Comparison of ENCODE assay signal across 8 cellular contexts in genomic region chrX:100731441-100732281, GRCh38. TPM values are rescaled to one million over a fixed set of nuclear protein-coding genes. Genes with fewer than 3 reads are reported as not detected.
DNase-seq lines count a peak whose midpoint lies in the region; ATAC-seq and TF ChIP-seq lines count a peak whose summit lies in the region.

SYTL4 (minus strand) TSS chrX:100732121; CDS start chrX:100702037, 30,084 bp downstream.

- no peaks in the 10 kb centered on the region for H3K36me3 ChIP-seq in lung (ENCODE audit: control insufficient read depth in 2 of 2, insufficient read depth in 2 of 2, low read length in 2 of 2)
- H3K36me3 ChIP-seq in upper lobe of left lung, result no peaks in the 10 kb centered on the region

- H3K4me3 Mint-ChIP-seq in effector memory CD8-positive, alpha-beta T cell, result peak within 1 kb of the TSS in 1 of 2 donors; percentile 52

- peak within 1 kb of the TSS in 1 of 2 donors; percentile 37 for H3K27ac ChIP-seq in lung (ENCODE audit: low read depth in 1 of 2, low read length in 1 of 2)
- H3K27ac ChIP-seq in upper lobe of left lung, result peak within 1 kb of the TSS; percentile 44 to 83 (median 80)

- H3K4me1 Mint-ChIP-seq in effector memory CD8-positive, alpha-beta T cell (ENCODE audit: low read depth in 2 of 2), result no peaks in the 10 kb centered on the region

- ATAC-seq in lung (ENCODE audit: insufficient read depth, low FRiP score), result peak; percentile 42
- peak; percentile 58 to 88 for ATAC-seq in upper lobe of left lung (ENCODE audit: low FRiP score in 2 of 2)
- no peak for ATAC-seq in effector memory CD8-positive, alpha-beta T cell (replicated peaks)

- DNase-seq in AG10803 (ENCODE audit: low read depth) (no peak), HuH-7 (ENCODE audit: low spot score) (peak; percentile 40), dermis microvascular lymphatic vessel endothelial cell (ENCODE audit: low read depth in 2 of 2) (peak in 1 of 2 donors; percentile 61), lung (ENCODE audit: low spot score) (no peak), upper lobe of left lung (peak; percentile 25 to 87), activated gamma-delta T cell (lab: John Stamatoyannopoulos, UW) (no peak), NCI-H128 (lab: John Stamatoyannopoulos, UW; ENCODE audit: unreplicated experiment) (no peak)
- no peak for DNase-seq in effector memory CD8-positive, alpha-beta T cell

- TF ChIP-seq POLR2A in upper lobe of left lung (IDR thresholded peaks at IDR 0.05), result no peak

- TF ChIP-seq CTCF in AG10803 (conservative IDR thresholded peaks at IDR 0.05; ENCODE audit: low read length), result no peak
- TF ChIP-seq CTCF in lung (IDR thresholded peaks at IDR 0.05; ENCODE audit: control extremely low read depth, extremely low read depth), result no peak
- no peak for TF ChIP-seq CTCF in upper lobe of left lung (IDR thresholded peaks at IDR 0.05)

- H3K27me3 ChIP-seq in lung (ENCODE audit: control insufficient read depth, insufficient read depth) (no peaks in the 10 kb centered on the region), upper lobe of left lung (peaks cover 0 to 10% (median 0%) of the 10 kb centered on the region in 4 donors)

- no peak within 1 kb of the TSS for H3K27ac Mint-ChIP-seq in effector memory CD8-positive, alpha-beta T cell

- no peaks in the 10 kb centered on the region for H3K9me3 ChIP-seq in lung (ENCODE audit: control insufficient read depth in 2 of 2, insufficient read depth in 1 of 2, low read length in 1 of 2)
- no peaks in the 10 kb centered on the region for H3K9me3 ChIP-seq in upper lobe of left lung

- WGBS in lung, 2 donors, result 0 to 28% methylated on average over 26 to 60 of the region's 60 CpGs
- WGBS in upper lobe of left lung, 2 donors, result 1 to 39% methylated on average over 20 to 58 of the region's 60 CpGs

- no peaks in the 10 kb centered on the region for H3K36me3 Mint-ChIP-seq in effector memory CD8-positive, alpha-beta T cell (ENCODE audit: insufficient read depth)

- TF ChIP-seq EP300 in upper lobe of left lung (IDR thresholded peaks at IDR 0.05), result no peak

- peak within 1 kb of the TSS; percentile 69 for H3K4me3 ChIP-seq in AG10803 (ENCODE audit: low read length)
- peak within 1 kb of the TSS; percentile 67 for H3K4me3 ChIP-seq in lung
- H3K4me3 ChIP-seq in upper lobe of left lung, result peak within 1 kb of the TSS; percentile 60 to 79 (median 63)

- no peaks in the 10 kb centered on the region for H3K9me3 Mint-ChIP-seq in effector memory CD8-positive, alpha-beta T cell

- peaks cover 42 to 68% of the 10 kb centered on the region in 2 donors for H3K27me3 Mint-ChIP-seq in effector memory CD8-positive, alpha-beta T cell

- H3K4me1 ChIP-seq in lung (ENCODE audit: control insufficient read depth in 2 of 2, insufficient read depth in 2 of 2, low read length in 2 of 2), result no peaks in the 10 kb centered on the region
- no peaks in the 10 kb centered on the region for H3K4me1 ChIP-seq in upper lobe of left lung

RNA-seq across cellular contexts. Expression of gene SYTL4, which starts in this region (rescaled TPM):
- total RNA-seq in dermis microvascular lymphatic vessel endothelial cell (16.8 and 43.4 TPM in 2 replicates), lung (10 to 100 TPM in 1 of 2 donors, 1 to 10 TPM in 1; 5.6 to 11.7 TPM), upper lobe of left lung (10 to 100 TPM in 5 of 6 donors, 1 to 10 TPM in 1; 7.4 to 26.2 (median 15.9) TPM)
- 1 to 10 TPM; 3.4 to 3.8 TPM for polyA plus RNA-seq in lung

Comparison
In these comparisons a context has a peak if more than half of its experiments do, and no peak if none do; other contexts are left out.
1. DNase-seq: peak in HuH-7 (single experiment) and upper lobe of left lung (2 of 2); none in AG10803 (single experiment), lung (single experiment), activated gamma-delta T cell (single experiment), NCI-H128 (single experiment) and effector memory CD8-positive, alpha-beta T cell (0 of 3).
2. Peak in every context shown above with its lines, with median percentiles within 50 percentile points of each other: H3K4me3 ChIP-seq.